In the genomic region with DNA sequence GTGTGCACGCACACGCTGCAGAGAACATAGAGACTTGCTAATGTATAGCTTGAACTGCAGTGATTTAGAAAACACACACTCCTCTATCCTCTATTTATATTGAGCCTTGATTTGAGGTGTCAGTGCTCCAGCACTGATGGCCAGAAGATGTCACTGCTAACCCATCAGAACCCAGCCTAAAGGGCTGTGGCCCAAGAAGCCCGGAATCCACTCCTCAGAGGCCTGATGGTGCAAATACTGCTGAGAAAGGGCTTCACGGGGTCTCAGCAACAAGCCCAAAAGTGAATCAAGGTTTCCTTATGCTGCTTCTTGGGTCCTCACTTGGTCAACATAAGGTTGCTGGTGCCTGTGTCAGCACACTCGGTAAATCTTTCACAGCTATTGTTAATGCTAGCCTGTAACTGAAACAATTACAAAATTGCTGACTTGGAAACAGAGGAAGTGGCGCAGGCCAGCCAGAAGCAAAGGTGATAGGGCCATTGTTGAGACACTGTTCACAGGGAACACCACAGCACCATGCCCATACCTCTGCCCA, we compare ENCODE assay signal across 8 cellular contexts.
A peak's percentile ranks its signal among the peaks of the same experiment; 100 is the strongest.
DNase-seq lines count a peak whose midpoint lies in the region; ATAC-seq, FAIRE-seq and TF ChIP-seq lines count a peak whose summit lies in the region.

No MANE protein-coding gene starts in this region.

- no peak overlapping the region for H3K27ac Mint-ChIP-seq in Caco-2 (ENCODE audit: unreplicated experiment)
- H3K27ac Mint-ChIP-seq in activated naive CD4-positive, alpha-beta T cell treated with anti-CD3 and anti-CD28 coated beads for 36 hours: peak overlapping the region; percentile 24

- TF ChIP-seq CTCF in Caco-2 (IDR thresholded peaks at IDR 0.05; ENCODE audit: insufficient read depth in 1 of 2, low read depth in 1 of 2, low read length in 1 of 2, severe bottlenecking in 1 of 2, unreplicated experiment in 1 of 2) (peak; percentile 43 to 70), HFF-Myc (IDR thresholded peaks at IDR 0.05; ENCODE audit: low read depth, low read length, missing control alignments) (peak; percentile 61), Panc1 (IDR thresholded peaks at IDR 0.05) (peak; percentile 85), pancreas (IDR thresholded peaks at IDR 0.05) (peak in 3 of 4 donors; percentile 27 to 39 (median 32))

- no peaks in the 10 kb centered on the region for H3K9me3 ChIP-seq in Caco-2
- H3K9me3 ChIP-seq in Panc1 (ENCODE audit: control insufficient read depth, insufficient read depth, low read depth, low read length): no peaks in the 10 kb centered on the region
- H3K9me3 ChIP-seq in pancreas: no peaks in the 10 kb centered on the region

- no peaks in the 10 kb centered on the region for H3K4me1 Mint-ChIP-seq in Caco-2 (ENCODE audit: low read depth, unreplicated experiment)
- H3K4me1 Mint-ChIP-seq in activated naive CD4-positive, alpha-beta T cell treated with anti-CD3 and anti-CD28 coated beads for 36 hours (ENCODE audit: low read depth): peaks cover 3% of the 10 kb centered on the region

- no peaks in the 10 kb centered on the region for H3K27me3 ChIP-seq in Caco-2 (replicated peaks; ENCODE audit: control insufficient read depth, insufficient read depth, low read length)
- H3K27me3 ChIP-seq in Panc1 (ENCODE audit: control insufficient read depth, insufficient read depth, low read length): no peaks in the 10 kb centered on the region
- no peaks in the 10 kb centered on the region for H3K27me3 ChIP-seq in pancreas

- intact Hi-C loops in Caco-2 (cut with micrococcal nuclease; ENCODE audit: unreplicated experiment): loop anchor here (1.0 to 10.0 kb wide), 4 partner anchors 61 to 589 kb away; no protein-coding TSS in a partner anchor
- intact Hi-C loops in Panc1 (cut with micrococcal nuclease; ENCODE audit: unreplicated experiment): loop anchor here (5.0 to 10.0 kb wide), 3 partner anchors 209 to 589 kb away; no protein-coding TSS in a partner anchor
- intact Hi-C loops in activated naive CD4-positive, alpha-beta T cell treated with anti-CD3 and anti-CD28 coated beads for 36 hours (cut with micrococcal nuclease): loop anchor here (1.0 to 2.0 kb wide), 4 partner anchors 145 to 590 kb away; no protein-coding TSS in a partner anchor
- intact Hi-C loops in pancreas (cut with DNase I): loop anchor here in 1 of 3 donors (10.0 kb wide), 1 partner anchor 439 kb away; no protein-coding TSS in a partner anchor

- no peaks in the 10 kb centered on the region for H3K9me3 Mint-ChIP-seq in Caco-2 (ENCODE audit: unreplicated experiment)
- no peaks in the 10 kb centered on the region for H3K9me3 Mint-ChIP-seq in activated naive CD4-positive, alpha-beta T cell treated with anti-CD3 and anti-CD28 coated beads for 36 hours

- peaks cover 88% of the 10 kb centered on the region for H3K36me3 Mint-ChIP-seq in Caco-2 (ENCODE audit: insufficient read depth, unreplicated experiment)
- H3K36me3 Mint-ChIP-seq in activated naive CD4-positive, alpha-beta T cell treated with anti-CD3 and anti-CD28 coated beads for 36 hours (ENCODE audit: low read depth): peaks cover 9% of the 10 kb centered on the region

- H3K27ac ChIP-seq in Panc1 (ENCODE audit: low read length): peak overlapping the region; percentile 25; the same call in 1 of the 2 replicates
- H3K27ac ChIP-seq in pancreas: no peak overlapping the region

- CTCF ChIA-PET in Caco-2 (lab: Charles Lee) (interaction anchor here (0.6 kb wide), 1 partner anchor 445 kb away, joined by 3 read pairs; no protein-coding TSS in a partner anchor), Panc1 (lab: Charles Lee) (interaction anchor here (0.6 to 1.4 kb wide), 6 partner anchors 12 to 475 kb away, joined by 3 to 7 read pairs (median 5); no protein-coding TSS in a partner anchor)
- CTCF ChIA-PET in activated naive CD4-positive, alpha-beta T cell treated with anti-CD3 and anti-CD28 coated beads for 36 hours (lab: Charles Lee): interaction anchor here (0.6 to 2.5 kb wide), 17 partner anchors 13 to 647 kb away, joined by 3 to 11 read pairs (median 3); no protein-coding TSS in a partner anchor

- H3K27me3 Mint-ChIP-seq in Caco-2 (ENCODE audit: insufficient read depth, unreplicated experiment): no peaks in the 10 kb centered on the region
- H3K27me3 Mint-ChIP-seq in activated naive CD4-positive, alpha-beta T cell treated with anti-CD3 and anti-CD28 coated beads for 36 hours (ENCODE audit: low read depth): no peaks in the 10 kb centered on the region

- DNase-seq in Caco-2 (peak; percentile 48 to 50), HFF-Myc (ENCODE audit: extremely low read depth, low read depth) (no peak), Panc1 (ENCODE audit: low read depth, low spot score) (peak; percentile 27), germinal center (ENCODE audit: low spot score) (peak; percentile 65), pancreas (peak in 3 of 6 donors; percentile 25 to 45 (median 37)), GOT3 (lab: John Stamatoyannopoulos, UW) (no peak)
- peak; percentile 72 for DNase-seq in activated naive CD4-positive, alpha-beta T cell treated with anti-CD3 and anti-CD28 coated beads for 36 hours

- H3K4me3 Mint-ChIP-seq in Caco-2 (ENCODE audit: unreplicated experiment): no peak overlapping the region
- no peak overlapping the region for H3K4me3 Mint-ChIP-seq in activated naive CD4-positive, alpha-beta T cell treated with anti-CD3 and anti-CD28 coated beads for 36 hours

- H3K4me3 ChIP-seq in Caco-2 (ENCODE audit: low read depth, low read length): no peak overlapping the region
- no peak overlapping the region for H3K4me3 ChIP-seq in HFF-Myc (replicated peaks; ENCODE audit: low read depth, low read length)
- no peak overlapping the region for H3K4me3 ChIP-seq in Panc1 (ENCODE audit: low read depth in 2 of 2, low read length in 2 of 2)
- no peak overlapping the region for H3K4me3 ChIP-seq in pancreas

- no TSS peak for BruUV-seq in Caco-2 (replicated peaks; lab: Mats Ljungman, UMichigan)
- no TSS peak for BruUV-seq in Panc1 (replicated peaks; lab: Mats Ljungman, UMichigan)

- POLR2A ChIA-PET in Caco-2 (lab: Charles Lee): no interaction called here
- POLR2A ChIA-PET in Panc1 (lab: Charles Lee): no interaction called here

- FAIRE-seq in pancreas (lab: Jason Lieb, UNC): no peak

- in situ Hi-C loops in Panc1 (cut with HindIII; ENCODE audit: low pct_unique_long_range_greater_than_20kb, low sequenced_read_pairs): no loop called here

- H3K4me1 ChIP-seq in Caco-2: no peaks in the 10 kb centered on the region
- H3K4me1 ChIP-seq in Panc1 (ENCODE audit: control insufficient read depth, insufficient read depth, low read length): peaks cover 14% of the 10 kb centered on the region; the same call in 1 of the 2 replicates
- H3K4me1 ChIP-seq in pancreas: peaks cover 15 to 21% (median 18%) of the 10 kb centered on the region in 3 donors

- ATAC-seq in Panc1 (peak; percentile 90), pancreas (peak; percentile 46 to 83 (median 76)), HG03460 (IDR thresholded peaks at IDR 0.05; ENCODE audit: unreplicated experiment) (no peak)

- H3K36me3 ChIP-seq in Caco-2 (ENCODE audit: control insufficient read depth, insufficient read depth, low read length) (peaks cover 2% of the 10 kb centered on the region; the same call in 1 of the 2 replicates), Panc1 (ENCODE audit: control insufficient read depth, insufficient read depth, low read length) (peaks cover 8% of the 10 kb centered on the region), pancreas (peaks cover 0 to 21% (median 4%) of the 10 kb centered on the region in 3 donors)

- WGBS in pancreas, 2 donors: 55 to 58% methylated on average over 6 of the region's 6 CpGs

Comparison
In these comparisons a context has a peak if more than half of its experiments do, and no peak if none do; other contexts are left out.
1. DNase-seq: peak in Caco-2 (2 of 2), Panc1 (single experiment), activated naive CD4-positive, alpha-beta T cell treated with anti-CD3 and anti-CD28 coated beads for 36 hours (single experiment) and germinal center (single experiment); none in HFF-Myc (single experiment) and GOT3 (single experiment).
2. CTCF ChIP-seq: peak in every context shown above with its lines; median percentile 85 in Panc1; 61 in HFF-Myc; 56 in Caco-2; 32 in pancreas.